8 cellular contexts compared by ENCODE assay signal in the genomic region with DNA sequence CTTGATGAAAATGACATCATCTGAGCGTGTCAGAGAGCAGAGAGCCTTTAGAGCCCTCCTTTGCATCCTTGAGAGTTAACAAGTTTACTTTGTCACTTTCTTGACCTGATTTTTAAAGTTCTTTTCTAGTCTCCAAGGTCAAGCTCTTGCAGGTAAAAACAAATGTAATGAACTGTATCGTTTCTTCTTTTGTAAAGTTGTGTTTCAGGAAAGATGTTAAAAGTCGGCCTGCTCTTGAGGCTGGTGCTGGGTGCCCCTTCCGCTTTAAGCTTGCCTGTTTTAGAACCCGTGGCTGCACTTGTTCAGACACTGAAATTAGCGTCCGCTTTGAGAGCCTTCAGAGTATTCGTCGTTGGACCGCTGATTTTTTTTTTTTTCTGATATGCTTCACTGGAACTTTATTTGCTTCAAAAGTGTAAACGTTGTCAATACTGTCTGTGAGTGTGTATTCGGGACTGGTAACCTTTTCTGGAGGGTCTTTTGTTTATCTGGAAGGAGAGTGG. TPM values are rescaled to one million over a fixed set of nuclear protein-coding genes. Genes with fewer than 3 reads are reported as not detected.
DNase-seq lines count a peak whose midpoint lies in the region; ATAC-seq, FAIRE-seq and TF ChIP-seq lines count a peak whose summit lies in the region.

No MANE protein-coding gene starts in this region.

- no peaks in the 10 kb centered on the region for H3K36me3 ChIP-seq in ACC112 (ENCODE audit: insufficient read depth, low read length)

- peak; percentile 29 for ATAC-seq in SK-N-SH treated with all-trans-retinoic acid at 6 μM for 48 hours
- ATAC-seq in natural killer cell treated with Interleukin-12 subunit alpha and Interleukin-12 subunit beta and Interleukin-15 and Interleukin-18, amount 100 ng/mL, for 72 hours: no peak
- ATAC-seq in HG02938 (IDR thresholded peaks at IDR 0.05; ENCODE audit: unreplicated experiment): no peak
- no peak for ATAC-seq in GM21825 (IDR thresholded peaks at IDR 0.05; ENCODE audit: unreplicated experiment)

- H3K27ac Mint-ChIP-seq in natural killer cell treated with Interleukin-12 subunit alpha and Interleukin-12 subunit beta and Interleukin-15 and Interleukin-18, amount 100 ng/mL, for 72 hours: peak overlapping the region; percentile 78 to 91

- no peak for TF ChIP-seq CTCF in GM12875 (IDR thresholded peaks at IDR 0.05; ENCODE audit: borderline replicate concordance, insufficient read depth, low read depth, low read length)
- no peak for TF ChIP-seq CTCF in epithelial cell of proximal tubule (conservative IDR thresholded peaks at IDR 0.05; ENCODE audit: low read depth, low read length)

- H2AFZ ChIP-seq in ACC112 (ENCODE audit: low read length, unreplicated experiment): peak overlapping the region; percentile 17

- no peaks in the 10 kb centered on the region for H3K27me3 ChIP-seq in ACC112 (ENCODE audit: insufficient read depth, low read length)

- peak overlapping the region; percentile 5; the same call in 1 of the 2 replicates for H3K27ac ChIP-seq in ACC112 (ENCODE audit: low read depth, low read length)

- no peaks in the 10 kb centered on the region for H3K9me3 Mint-ChIP-seq in natural killer cell treated with Interleukin-12 subunit alpha and Interleukin-12 subunit beta and Interleukin-15 and Interleukin-18, amount 100 ng/mL, for 72 hours

- peak overlapping the region; percentile 94 for H3K4me3 Mint-ChIP-seq in natural killer cell treated with Interleukin-12 subunit alpha and Interleukin-12 subunit beta and Interleukin-15 and Interleukin-18, amount 100 ng/mL, for 72 hours

- H3K79me2 ChIP-seq in ACC112 (ENCODE audit: control insufficient read depth, insufficient read depth, low read length, unreplicated experiment): peaks cover 53% of the 10 kb centered on the region

- H3K4me3 ChIP-seq in ACC112 (ENCODE audit: low read depth, low read length): peak overlapping the region; percentile 86
- peak overlapping the region; percentile 93 for H3K4me3 ChIP-seq in GM12875 (ENCODE audit: low read depth, low read length)
- H3K4me3 ChIP-seq in epithelial cell of proximal tubule (ENCODE audit: low read depth, low read length): peak overlapping the region; percentile 90

- H3K36me3 Mint-ChIP-seq in natural killer cell treated with Interleukin-12 subunit alpha and Interleukin-12 subunit beta and Interleukin-15 and Interleukin-18, amount 100 ng/mL, for 72 hours: no peaks in the 10 kb centered on the region

- peaks cover 16% of the 10 kb centered on the region for H3K4me1 ChIP-seq in ACC112 (ENCODE audit: control insufficient read depth, insufficient read depth, low read length, unreplicated experiment)

- H3K27me3 Mint-ChIP-seq in natural killer cell treated with Interleukin-12 subunit alpha and Interleukin-12 subunit beta and Interleukin-15 and Interleukin-18, amount 100 ng/mL, for 72 hours: no peaks in the 10 kb centered on the region

- no peak for DNase-seq in epithelial cell of proximal tubule (ENCODE audit: low read depth)
- DNase-seq in natural killer cell treated with Interleukin-12 subunit alpha and Interleukin-12 subunit beta and Interleukin-15 and Interleukin-18, amount 100 ng/mL, for 72 hours (ENCODE audit: low spot score): no peak
- DNase-seq in frontal cortex (ENCODE audit: low spot score in 2 of 2): no peak

- no peak for FAIRE-seq in frontal cortex (lab: Jason Lieb, UNC)

- H3K4me1 Mint-ChIP-seq in natural killer cell treated with Interleukin-12 subunit alpha and Interleukin-12 subunit beta and Interleukin-15 and Interleukin-18, amount 100 ng/mL, for 72 hours (ENCODE audit: low read depth in 2 of 2): peaks cover 33 to 36% of the 10 kb centered on the region in 2 donors

TF ChIP-seq in SK-N-SH treated with all-trans-retinoic acid at 6 μM for 48 hours, 23 proteins besides CTCF, POLR2A, EP300 and RAD21:
- TF ChIP-seq ZNF565 (CRISPR knock-in tag; conservative IDR thresholded peaks at IDR 0.05; ENCODE audit: low read depth): no peak
- TF ChIP-seq, protein P1, sequence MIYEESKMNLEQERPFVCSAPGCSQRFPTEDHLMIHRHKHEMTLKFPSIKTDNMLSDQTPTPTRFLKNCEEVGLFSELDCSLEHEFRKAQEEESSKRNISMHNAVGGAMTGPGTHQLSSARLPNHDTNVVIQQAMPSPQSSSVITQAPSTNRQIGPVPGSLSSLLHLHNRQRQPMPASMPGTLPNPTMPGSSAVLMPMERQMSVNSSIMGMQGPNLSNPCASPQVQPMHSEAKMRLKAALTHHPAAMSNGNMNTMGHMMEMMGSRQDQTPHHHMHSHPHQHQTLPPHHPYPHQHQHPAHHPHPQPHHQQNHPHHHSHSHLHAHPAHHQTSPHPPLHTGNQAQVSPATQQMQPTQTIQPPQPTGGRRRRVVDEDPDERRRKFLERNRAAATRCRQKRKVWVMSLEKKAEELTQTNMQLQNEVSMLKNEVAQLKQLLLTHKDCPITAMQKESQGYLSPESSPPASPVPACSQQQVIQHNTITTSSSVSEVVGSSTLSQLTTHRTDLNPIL (CRISPR knock-in tag; IDR thresholded peaks at IDR 0.05; ENCODE audit: low read depth): no peak
- no peak for TF ChIP-seq OSR1 (CRISPR knock-in tag; IDR thresholded peaks at IDR 0.05)
- no peak for TF ChIP-seq TOX (CRISPR knock-in tag; IDR thresholded peaks at IDR 0.05; ENCODE audit: borderline replicate concordance)
- TF ChIP-seq ZNF8 (CRISPR knock-in tag; IDR thresholded peaks at IDR 0.05): no peak
- no peak for TF ChIP-seq ARNTL (CRISPR knock-in tag; IDR thresholded peaks at IDR 0.05; ENCODE audit: borderline replicate concordance, low read depth)
- TF ChIP-seq, protein P2, sequence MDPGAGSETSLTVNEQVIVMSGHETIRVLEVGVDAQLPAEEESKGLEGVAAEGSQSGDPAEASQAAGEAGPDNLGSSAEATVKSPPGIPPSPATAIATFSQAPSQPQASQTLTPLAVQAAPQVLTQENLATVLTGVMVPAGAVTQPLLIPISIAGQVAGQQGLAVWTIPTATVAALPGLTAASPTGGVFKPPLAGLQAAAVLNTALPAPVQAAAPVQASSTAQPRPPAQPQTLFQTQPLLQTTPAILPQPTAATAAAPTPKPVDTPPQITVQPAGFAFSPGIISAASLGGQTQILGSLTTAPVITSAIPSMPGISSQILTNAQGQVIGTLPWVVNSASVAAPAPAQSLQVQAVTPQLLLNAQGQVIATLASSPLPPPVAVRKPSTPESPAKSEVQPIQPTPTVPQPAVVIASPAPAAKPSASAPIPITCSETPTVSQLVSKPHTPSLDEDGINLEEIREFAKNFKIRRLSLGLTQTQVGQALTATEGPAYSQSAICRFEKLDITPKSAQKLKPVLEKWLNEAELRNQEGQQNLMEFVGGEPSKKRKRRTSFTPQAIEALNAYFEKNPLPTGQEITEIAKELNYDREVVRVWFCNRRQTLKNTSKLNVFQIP (CRISPR knock-in tag; IDR thresholded peaks at IDR 0.05; ENCODE audit: borderline replicate concordance, low read depth): no peak
- TF ChIP-seq, protein P3, sequence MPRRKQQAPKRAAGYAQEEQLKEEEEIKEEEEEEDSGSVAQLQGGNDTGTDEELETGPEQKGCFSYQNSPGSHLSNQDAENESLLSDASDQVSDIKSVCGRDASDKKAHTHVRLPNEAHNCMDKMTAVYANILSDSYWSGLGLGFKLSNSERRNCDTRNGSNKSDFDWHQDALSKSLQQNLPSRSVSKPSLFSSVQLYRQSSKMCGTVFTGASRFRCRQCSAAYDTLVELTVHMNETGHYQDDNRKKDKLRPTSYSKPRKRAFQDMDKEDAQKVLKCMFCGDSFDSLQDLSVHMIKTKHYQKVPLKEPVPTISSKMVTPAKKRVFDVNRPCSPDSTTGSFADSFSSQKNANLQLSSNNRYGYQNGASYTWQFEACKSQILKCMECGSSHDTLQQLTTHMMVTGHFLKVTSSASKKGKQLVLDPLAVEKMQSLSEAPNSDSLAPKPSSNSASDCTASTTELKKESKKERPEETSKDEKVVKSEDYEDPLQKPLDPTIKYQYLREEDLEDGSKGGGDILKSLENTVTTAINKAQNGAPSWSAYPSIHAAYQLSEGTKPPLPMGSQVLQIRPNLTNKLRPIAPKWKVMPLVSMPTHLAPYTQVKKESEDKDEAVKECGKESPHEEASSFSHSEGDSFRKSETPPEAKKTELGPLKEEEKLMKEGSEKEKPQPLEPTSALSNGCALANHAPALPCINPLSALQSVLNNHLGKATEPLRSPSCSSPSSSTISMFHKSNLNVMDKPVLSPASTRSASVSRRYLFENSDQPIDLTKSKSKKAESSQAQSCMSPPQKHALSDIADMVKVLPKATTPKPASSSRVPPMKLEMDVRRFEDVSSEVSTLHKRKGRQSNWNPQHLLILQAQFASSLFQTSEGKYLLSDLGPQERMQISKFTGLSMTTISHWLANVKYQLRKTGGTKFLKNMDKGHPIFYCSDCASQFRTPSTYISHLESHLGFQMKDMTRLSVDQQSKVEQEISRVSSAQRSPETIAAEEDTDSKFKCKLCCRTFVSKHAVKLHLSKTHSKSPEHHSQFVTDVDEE (CRISPR knock-in tag; IDR thresholded peaks at IDR 0.05): no peak
- TF ChIP-seq CSDC2 (CRISPR knock-in tag; IDR thresholded peaks at IDR 0.05): no peak
- TF ChIP-seq ISL1 (CRISPR knock-in tag; IDR thresholded peaks at IDR 0.05): no peak
- TF ChIP-seq PPARA (CRISPR knock-in tag; IDR thresholded peaks at IDR 0.05; ENCODE audit: borderline replicate concordance): no peak
- no peak for TF ChIP-seq SNAI2 (CRISPR knock-in tag; IDR thresholded peaks at IDR 0.05)
- no peak for TF ChIP-seq GLIS3 (CRISPR knock-in tag; IDR thresholded peaks at IDR 0.05)
- TF ChIP-seq BACH2 (CRISPR knock-in tag; IDR thresholded peaks at IDR 0.05; ENCODE audit: borderline replicate concordance): no peak

RNA-seq across cellular contexts. Expression of gene ULK4, which starts 52.6 kb away (rescaled TPM):
- total RNA-seq in epithelial cell of proximal tubule (2.2 and 3.4 TPM in 2 replicates), frontal cortex (17.5 TPM)
- 10 to 100 TPM; 11.1 to 29.9 TPM for total RNA-seq in natural killer cell treated with Interleukin-12 subunit alpha and Interleukin-12 subunit beta and Interleukin-15 and Interleukin-18, amount 100 ng/mL, for 72 hours
